In genomic region chr6:42315991-42316378, GRCh38 we compare ENCODE assay signal across 9 cellular contexts.
A peak's percentile ranks its signal among the peaks of the same experiment; 100 is the strongest.
DNase-seq lines count a peak whose midpoint lies in the region; ATAC-seq and TF ChIP-seq lines count a peak whose summit lies in the region.
"Had no signal": no experiment of that assay in that cellular context is flagged by ENCODE, and none has a peak within 500 bp of the region (broad histone marks: within the 10 kb centered on the region; RNA-seq: fewer than 3 reads in every experiment).

No MANE protein-coding gene starts in this region.

- no peak overlapping the region for H3K4me3 Mint-ChIP-seq in activated T-cell treated with anti-CD3 and anti-CD28 coated beads, Interleukin-2, amount 50 U/mL, for 24 hours
- H3K4me3 Mint-ChIP-seq in type B pancreatic cell: no peak overlapping the region

- ATAC-seq in GM19463 (IDR thresholded peaks at IDR 0.05; ENCODE audit: unreplicated experiment): no peak
- no peak for ATAC-seq in GM19452 (IDR thresholded peaks at IDR 0.05; ENCODE audit: unreplicated experiment)

- H3K27me3 Mint-ChIP-seq in activated T-cell treated with anti-CD3 and anti-CD28 coated beads, Interleukin-2, amount 50 U/mL, for 24 hours: no peaks in the 10 kb centered on the region
- H3K27me3 Mint-ChIP-seq in type B pancreatic cell: no peaks in the 10 kb centered on the region

- no peak for TF ChIP-seq CTCF in type B pancreatic cell (conservative IDR thresholded peaks at IDR 0.05)

- no peaks in the 10 kb centered on the region for H3K9me3 Mint-ChIP-seq in activated T-cell treated with anti-CD3 and anti-CD28 coated beads, Interleukin-2, amount 50 U/mL, for 24 hours
- H3K9me3 Mint-ChIP-seq in type B pancreatic cell: no peaks in the 10 kb centered on the region

- peaks cover 65% of the 10 kb centered on the region for H3K4me1 Mint-ChIP-seq in activated T-cell treated with anti-CD3 and anti-CD28 coated beads, Interleukin-2, amount 50 U/mL, for 24 hours (ENCODE audit: low read depth)
- peaks cover 20% of the 10 kb centered on the region for H3K4me1 Mint-ChIP-seq in type B pancreatic cell (ENCODE audit: unreplicated experiment)

- H3K27ac Mint-ChIP-seq in activated T-cell treated with anti-CD3 and anti-CD28 coated beads, Interleukin-2, amount 50 U/mL, for 24 hours: peak overlapping the region; percentile 92
- H3K27ac Mint-ChIP-seq in type B pancreatic cell: peak overlapping the region; percentile 28

- DNase-seq in activated T-cell treated with anti-CD3 and anti-CD28 coated beads, Interleukin-2, amount 50 U/mL, for 24 hours: no peak
- DNase-seq in activated T-cell treated with anti-CD3 and anti-CD28 coated beads for 4 hours (no peak), SW 1271 (lab: John Stamatoyannopoulos, UW) (peak; percentile 80 to 94), hepatic stellate cell (ENCODE audit: low spot score) (peak; percentile 82), type B pancreatic cell (ENCODE audit: extremely low spot score, unreplicated experiment) (no peak), NCI-H2171 (lab: John Stamatoyannopoulos, UW) (no peak)
- DNase-seq: NCI-H1436 had no signal

- peaks cover 12% of the 10 kb centered on the region for H3K36me3 Mint-ChIP-seq in activated T-cell treated with anti-CD3 and anti-CD28 coated beads, Interleukin-2, amount 50 U/mL, for 24 hours (ENCODE audit: low read depth)
- peaks cover 3% of the 10 kb centered on the region for H3K36me3 Mint-ChIP-seq in type B pancreatic cell

Comparison
In these comparisons a context has a peak if more than half of its experiments do, and no peak if none do; other contexts are left out.
1. DNase-seq: peak in SW 1271 (2 of 2) and hepatic stellate cell (single experiment); none in activated T-cell treated with anti-CD3 and anti-CD28 coated beads, Interleukin-2, amount 50 U/mL, for 24 hours (single experiment), activated T-cell treated with anti-CD3 and anti-CD28 coated beads for 4 hours (single experiment), type B pancreatic cell (single experiment) and NCI-H2171 (single experiment).